10 cellular contexts compared by ENCODE assay signal in genomic region chr19:15318241-15318691, GRCh38. TPM values are rescaled to one million over a fixed set of nuclear protein-coding genes. Genes with fewer than 3 reads are reported as not detected.
DNase-seq lines count a peak whose midpoint lies in the region; ATAC-seq and TF ChIP-seq lines count a peak whose summit lies in the region.
"Had no signal": no experiment of that assay in that cellular context is flagged by ENCODE, and none has a peak within 500 bp of the region (broad histone marks: within the 10 kb centered on the region; RNA-seq: fewer than 3 reads in every experiment).

No MANE protein-coding gene starts in this region.

- no peak overlapping the region for H4K8ac ChIP-seq in trophoblast cell (ENCODE audit: low read depth, low read length)

- no peaks in the 10 kb centered on the region for H3K27me3 ChIP-seq in CD8-positive, alpha-beta T cell (ENCODE audit: insufficient read depth, low read length)
- H3K27me3 ChIP-seq in OCI-LY3 (ENCODE audit: low read depth, low read length), result no peaks in the 10 kb centered on the region
- H3K27me3 ChIP-seq in esophagus muscularis mucosa, result no peaks in the 10 kb centered on the region
- no peaks in the 10 kb centered on the region for H3K27me3 ChIP-seq in trophoblast cell (ENCODE audit: insufficient read depth, low read length)
- no peaks in the 10 kb centered on the region for H3K27me3 ChIP-seq in dorsolateral prefrontal cortex

- no peak overlapping the region for H3K23ac ChIP-seq in trophoblast cell (ENCODE audit: low read length)

- H3K79me2 ChIP-seq in OCI-LY3 (ENCODE audit: low read length) (peaks cover 99% of the 10 kb centered on the region), trophoblast cell (ENCODE audit: control insufficient read depth, insufficient read depth, low read length, poor library complexity) (peaks cover 55% of the 10 kb centered on the region)

- no peaks in the 10 kb centered on the region for H3K27me3 Mint-ChIP-seq in CD8-positive, alpha-beta T cell (ENCODE audit: low read depth)

- H3K36me3 Mint-ChIP-seq in CD8-positive, alpha-beta T cell, result peaks cover 14% of the 10 kb centered on the region

- no peak overlapping the region for H2BK5ac ChIP-seq in trophoblast cell (ENCODE audit: low read depth, low read length, poor library complexity)

- H3K4ac ChIP-seq in trophoblast cell (ENCODE audit: low read depth, low read length), result peak overlapping the region; percentile 89

- peak overlapping the region; percentile 36 for H3K18ac ChIP-seq in trophoblast cell (ENCODE audit: low read length)

- DNase-seq in CD8-positive, alpha-beta T cell, result peak in 2 of 7 experiments; percentile 16 to 44
- DNase-seq in esophagus muscularis mucosa (ENCODE audit: extremely low spot score) (no peak), trophoblast cell (peak; percentile 50 to 59), NCI-H2081 (lab: John Stamatoyannopoulos, UW) (no peak), retina (no peak), dorsolateral prefrontal cortex (no peak)
- DNase-seq: DND-41, NCI-H2081 treated with DMSO at 0.1 percent for 48 hours had no signal

- no peak overlapping the region for H3K27ac ChIP-seq in CD8-positive, alpha-beta T cell (ENCODE audit: low read depth, low read length)
- peak overlapping the region; percentile 74 for H3K27ac ChIP-seq in OCI-LY3 (ENCODE audit: low read length)
- H3K27ac ChIP-seq in esophagus muscularis mucosa (replicated peaks in 1 of 4), result peak overlapping the region; percentile 22 to 73 (median 57)
- H3K27ac ChIP-seq in trophoblast cell (ENCODE audit: low read depth, low read length), result no peak overlapping the region
- no peak overlapping the region for H3K27ac ChIP-seq in dorsolateral prefrontal cortex

- POLR2A ChIA-PET in CD8-positive, alpha-beta T cell (lab: Charles Lee), result interaction anchor here (1.4 kb wide), 1 partner anchor 21 kb away, joined by 4 read pairs; no protein-coding TSS in a partner anchor

- TF ChIP-seq CTCF in CD8-positive, alpha-beta T cell (IDR thresholded peaks at IDR 0.05), result no peak
- TF ChIP-seq CTCF in OCI-LY3 (IDR thresholded peaks at IDR 0.05; ENCODE audit: low read depth, low read length) (no peak), esophagus muscularis mucosa (IDR thresholded peaks at IDR 0.05) (no peak), dorsolateral prefrontal cortex (IDR thresholded peaks at IDR 0.05 in 54 of 56, conservative IDR thresholded peaks at IDR 0.05 in 2 of 56; ENCODE audit: low read depth in 1 of 56, partially characterized antibody in 56 of 56) (no peak)

- H4K91ac ChIP-seq in trophoblast cell (ENCODE audit: low read depth, low read length), result no peak overlapping the region

- TF ChIP-seq EP300 in esophagus muscularis mucosa (IDR thresholded peaks at IDR 0.05), result no peak

- H3K4me3 ChIP-seq in CD8-positive, alpha-beta T cell (ENCODE audit: low read depth, low read length), result no peak overlapping the region
- peak overlapping the region; percentile 56 for H3K4me3 ChIP-seq in OCI-LY3 (ENCODE audit: low read length)
- no peak overlapping the region for H3K4me3 ChIP-seq in esophagus muscularis mucosa
- H3K4me3 ChIP-seq in trophoblast cell (ENCODE audit: low read depth, low read length), result no peak overlapping the region
- peak overlapping the region in 1 of 59 donors; percentile 10 for H3K4me3 ChIP-seq in dorsolateral prefrontal cortex

- peak overlapping the region; percentile 77 for H3K27ac Mint-ChIP-seq in CD8-positive, alpha-beta T cell

- no peak for TF ChIP-seq POLR2A in esophagus muscularis mucosa (IDR thresholded peaks at IDR 0.05; ENCODE audit: low read depth)

- no peak overlapping the region for H2AK5ac ChIP-seq in trophoblast cell (ENCODE audit: low read length)

- peaks cover 86% of the 10 kb centered on the region for H3K4me1 ChIP-seq in CD8-positive, alpha-beta T cell (ENCODE audit: insufficient read depth, low read length)
- H3K4me1 ChIP-seq in OCI-LY3 (ENCODE audit: low read length) (peaks cover 45% of the 10 kb centered on the region), esophagus muscularis mucosa (peaks cover 93 to 100% (median 100%) of the 10 kb centered on the region in 4 donors), trophoblast cell (ENCODE audit: control insufficient read depth in 1 of 2, insufficient read depth in 2 of 2, low read length in 2 of 2) (peaks cover 28 to 34% of the 10 kb centered on the region in 2 experiments)

- no peaks in the 10 kb centered on the region for H3K9me3 ChIP-seq in CD8-positive, alpha-beta T cell (ENCODE audit: low read length)
- no peaks in the 10 kb centered on the region for H3K9me3 ChIP-seq in OCI-LY3 (ENCODE audit: insufficient read depth, low read length)
- H3K9me3 ChIP-seq in esophagus muscularis mucosa, result no peaks in the 10 kb centered on the region
- no peaks in the 10 kb centered on the region for H3K9me3 ChIP-seq in trophoblast cell (ENCODE audit: insufficient read depth, low read depth, low read length)

- peak; percentile 66 for ATAC-seq in CD8-positive, alpha-beta T cell
- no peak for ATAC-seq in HG02840 (IDR thresholded peaks at IDR 0.05; ENCODE audit: low FRiP score, unreplicated experiment)

- no peak overlapping the region for H3K14ac ChIP-seq in trophoblast cell (ENCODE audit: low read length)

- no peak overlapping the region for H4K12ac ChIP-seq in trophoblast cell (ENCODE audit: low read depth, low read length)

- WGBS in esophagus muscularis mucosa, result 30% methylated on average over 6 of the region's 6 CpGs
- no CpG with 5 or more reads among the region's 6 CpGs for WGBS in trophoblast cell (ENCODE audit: extremely low coverage, insufficient coverage, insufficient read length)

- H3K79me1 ChIP-seq in trophoblast cell (ENCODE audit: low read length), result peaks cover 2% of the 10 kb centered on the region

- no peak overlapping the region for H2BK120ac ChIP-seq in trophoblast cell (ENCODE audit: insufficient read depth, low read length, poor library complexity)

- peaks cover 97% of the 10 kb centered on the region for H4K20me1 ChIP-seq in OCI-LY3 (ENCODE audit: insufficient read depth, low read length)

- H3K4me2 ChIP-seq in OCI-LY3 (ENCODE audit: low read length) (peak overlapping the region; percentile 71), trophoblast cell (ENCODE audit: low read length) (no peak overlapping the region)

- intact Hi-C loops in CD8-positive, alpha-beta T cell (cut with DNase I, micrococcal nuclease), result no loop called here
- intact Hi-C loops in esophagus muscularis mucosa (cut with DNase I), result no loop called here
- intact Hi-C loops in dorsolateral prefrontal cortex (cut with DNase I), result no loop called here

- H3K36me3 ChIP-seq in CD8-positive, alpha-beta T cell (ENCODE audit: insufficient read depth, low read length), result no peaks in the 10 kb centered on the region
- H3K36me3 ChIP-seq in OCI-LY3 (replicated peaks; ENCODE audit: low read depth, low read length) (peaks cover 7% of the 10 kb centered on the region), esophagus muscularis mucosa (no peaks in the 10 kb centered on the region), trophoblast cell (ENCODE audit: control insufficient read depth in 1 of 2, insufficient read depth in 2 of 2, low read length in 2 of 2) (peaks cover 5 to 9% of the 10 kb centered on the region in 2 experiments)

- H3K9ac ChIP-seq in OCI-LY3 (ENCODE audit: low read length) (peak overlapping the region; percentile 15; the same call in 1 of the 2 replicates), trophoblast cell (ENCODE audit: low read length) (no peak overlapping the region)

- no peak overlapping the region for H2BK12ac ChIP-seq in trophoblast cell (ENCODE audit: low read length)

- H3K4me3 Mint-ChIP-seq in CD8-positive, alpha-beta T cell, result peak overlapping the region; percentile 63

- H3K4me1 Mint-ChIP-seq in CD8-positive, alpha-beta T cell (ENCODE audit: low read depth), result peaks cover 86% of the 10 kb centered on the region

- no peak overlapping the region for H2AFZ ChIP-seq in OCI-LY3 (ENCODE audit: low read depth, low read length)
- H2AFZ ChIP-seq in trophoblast cell (ENCODE audit: insufficient read depth, low read length, poor library complexity), result peak overlapping the region; percentile 63

- no peaks in the 10 kb centered on the region for H3K9me3 Mint-ChIP-seq in CD8-positive, alpha-beta T cell

- CTCF ChIA-PET in CD8-positive, alpha-beta T cell (lab: Charles Lee), result no interaction called here

RNA-seq across cellular contexts. Expression of gene BRD4, which starts 14.1 kb away (rescaled TPM):
- 100 to 1,000 TPM; 123 to 128 TPM for total RNA-seq in CD8-positive, alpha-beta T cell
- 10 to 100 TPM; 34.1 to 48.1 (median 37.5) TPM for total RNA-seq in esophagus muscularis mucosa
- 188 and 191 TPM in 2 replicates for polyA plus RNA-seq in trophoblast cell (2013)
- total RNA-seq in dorsolateral prefrontal cortex, result 100 to 1,000 TPM in 99 of 120 experiments, 10 to 100 TPM in 21; 84.8 to 154 (median 112) TPM

Comparison
In these comparisons a context has a peak if more than half of its experiments do, and no peak if none do; other contexts are left out.
1. DNase-seq: peak in trophoblast cell (2 of 2); none in esophagus muscularis mucosa (single experiment), NCI-H2081 (0 of 2), retina (single experiment) and dorsolateral prefrontal cortex (0 of 10).
2. H3K27ac ChIP-seq: peak in OCI-LY3 (single experiment) and esophagus muscularis mucosa (4 of 4); none in CD8-positive, alpha-beta T cell (single experiment), trophoblast cell (single experiment) and dorsolateral prefrontal cortex (0 of 59).